11 cellular contexts compared by ENCODE assay signal in genomic region chr20:38270869-38271608, GRCh38. TPM values are rescaled to one million over a fixed set of nuclear protein-coding genes. Genes with fewer than 3 reads are reported as not detected.
DNase-seq lines count a peak whose midpoint lies in the region; ATAC-seq and TF ChIP-seq lines count a peak whose summit lies in the region.
"Had no signal": no experiment of that assay in that cellular context is flagged by ENCODE, and none has a peak within 500 bp of the region (broad histone marks: within the 10 kb centered on the region; RNA-seq: fewer than 3 reads in every experiment).

No MANE protein-coding gene starts in this region.

- DNase-seq in HFF-Myc (ENCODE audit: extremely low read depth, low read depth) (peak; percentile 84), astrocyte of the cerebellum (ENCODE audit: low read depth) (peak; percentile 97), left cardiac atrium (peak; percentile 89), stomach (no peak), globus pallidus (ENCODE audit: low spot score) (no peak)
- DNase-seq in CD4-positive, alpha-beta T cell = no peak
- no peak for DNase-seq in activated CD4-positive, alpha-beta T cell treated with anti-CD3 and anti-CD28 coated beads, Interleukin-2, amount 10 ng/mL, durations not matched to agents 7 days and 5 days
- DNase-seq: natural killer cell; stimulated activated naive CD4-positive, alpha-beta T cell treated with Interleukin-2 at 50 U/mL for 16 hours had no signal

- 49 to 60% (median 52%) methylated on average over 10 of the region's 10 CpGs for WGBS in stomach, 5 donors

- POLR2A ChIA-PET in CD4-positive, alpha-beta T cell (lab: Charles Lee) = no interaction called here
- POLR2A ChIA-PET in activated CD4-positive, alpha-beta T cell treated with anti-CD3 and anti-CD28 coated beads, Interleukin-2, amount 10 ng/mL, durations not matched to agents 7 days and 5 days (lab: Charles Lee) = no interaction called here

- H3K27me3 ChIP-seq in stomach = peaks cover 0 to 12% (median 0%) of the 10 kb centered on the region in 3 donors
- no peaks in the 10 kb centered on the region for H3K27me3 ChIP-seq in CD4-positive, alpha-beta T cell (ENCODE audit: control insufficient read depth, insufficient read depth, low read length)

- CTCF ChIA-PET in CD4-positive, alpha-beta T cell (lab: Charles Lee) = no interaction called here
- CTCF ChIA-PET in activated CD4-positive, alpha-beta T cell treated with anti-CD3 and anti-CD28 coated beads, Interleukin-2, amount 10 ng/mL, durations not matched to agents 7 days and 5 days (lab: Charles Lee) = no interaction called here

- H3K27me3 Mint-ChIP-seq in CD4-positive, alpha-beta T cell = peaks cover 33% of the 10 kb centered on the region
- H3K27me3 Mint-ChIP-seq in activated CD4-positive, alpha-beta T cell treated with anti-CD3 and anti-CD28 coated beads, Interleukin-2, amount 10 ng/mL, durations not matched to agents 7 days and 5 days = peaks cover 9% of the 10 kb centered on the region

- no peak for TF ChIP-seq CTCF in HFF-Myc (IDR thresholded peaks at IDR 0.05; ENCODE audit: low read depth, low read length, missing control alignments)
- no peak for TF ChIP-seq CTCF in astrocyte of the cerebellum (IDR thresholded peaks at IDR 0.05; ENCODE audit: low read depth, low read length, missing control alignments)
- no peak for TF ChIP-seq CTCF in stomach (IDR thresholded peaks at IDR 0.05)
- no peak for TF ChIP-seq CTCF in CD4-positive, alpha-beta T cell (IDR thresholded peaks at IDR 0.05)

- no peak overlapping the region for H3K4me3 Mint-ChIP-seq in CD4-positive, alpha-beta T cell
- H3K4me3 Mint-ChIP-seq in activated CD4-positive, alpha-beta T cell treated with anti-CD3 and anti-CD28 coated beads, Interleukin-2, amount 10 ng/mL, durations not matched to agents 7 days and 5 days = no peak overlapping the region
- H3K4me3 Mint-ChIP-seq: natural killer cell, WTC11 had no signal

- no peaks in the 10 kb centered on the region for H3K4me1 Mint-ChIP-seq in CD4-positive, alpha-beta T cell (ENCODE audit: low read depth)
- H3K4me1 Mint-ChIP-seq in activated CD4-positive, alpha-beta T cell treated with anti-CD3 and anti-CD28 coated beads, Interleukin-2, amount 10 ng/mL, durations not matched to agents 7 days and 5 days = no peaks in the 10 kb centered on the region
- H3K4me1 Mint-ChIP-seq: natural killer cell had no signal

- TF ChIP-seq POLR2A in stomach (IDR thresholded peaks at IDR 0.05) = no peak

- H3K4me3 ChIP-seq in HFF-Myc (replicated peaks; ENCODE audit: low read depth, low read length) (no peak overlapping the region), astrocyte of the cerebellum (ENCODE audit: low read depth, low read length) (no peak overlapping the region), stomach (no peak overlapping the region)

- no peaks in the 10 kb centered on the region for H3K9me3 ChIP-seq in stomach
- H3K9me3 ChIP-seq in CD4-positive, alpha-beta T cell (ENCODE audit: control insufficient read depth, low read length) = no peaks in the 10 kb centered on the region

- ATAC-seq in left cardiac atrium = peak; percentile 93 to 94
- no peak for ATAC-seq in CD4-positive, alpha-beta T cell (ENCODE audit: poor library complexity)
- no peak for ATAC-seq in HG03025 (IDR thresholded peaks at IDR 0.05; ENCODE audit: low FRiP score, unreplicated experiment)
- ATAC-seq: natural killer cell, WTC11 had no signal

- in situ Hi-C loops in astrocyte of the cerebellum (cut with HindIII; ENCODE audit: low sequenced_read_pairs) = no loop called here

- H3K36me3 Mint-ChIP-seq in CD4-positive, alpha-beta T cell (ENCODE audit: low read depth) = no peaks in the 10 kb centered on the region
- no peaks in the 10 kb centered on the region for H3K36me3 Mint-ChIP-seq in activated CD4-positive, alpha-beta T cell treated with anti-CD3 and anti-CD28 coated beads, Interleukin-2, amount 10 ng/mL, durations not matched to agents 7 days and 5 days (ENCODE audit: low read depth)
- H3K36me3 Mint-ChIP-seq: natural killer cell, WTC11 had no signal

- intact Hi-C loops in left cardiac atrium (cut with DNase I) (no loop called here), stomach (cut with DNase I; ENCODE audit: low total_unique reads) (no loop called here)
- intact Hi-C loops in CD4-positive, alpha-beta T cell (cut with DNase I, micrococcal nuclease) = no loop called here

- peak overlapping the region in 3 of 5 donors; percentile 47 to 72 (median 56) for H3K27ac ChIP-seq in stomach
- no peak overlapping the region for H3K27ac ChIP-seq in CD4-positive, alpha-beta T cell (ENCODE audit: low read depth, low read length)

- TF ChIP-seq EP300 in stomach (IDR thresholded peaks at IDR 0.05) = no peak

- H3K4me1 ChIP-seq in stomach = peaks cover 0 to 22% (median 8%) of the 10 kb centered on the region in 4 donors

- H3K9me3 Mint-ChIP-seq in CD4-positive, alpha-beta T cell = no peaks in the 10 kb centered on the region
- no peaks in the 10 kb centered on the region for H3K9me3 Mint-ChIP-seq in activated CD4-positive, alpha-beta T cell treated with anti-CD3 and anti-CD28 coated beads, Interleukin-2, amount 10 ng/mL, durations not matched to agents 7 days and 5 days
- H3K9me3 Mint-ChIP-seq: natural killer cell had no signal

- H3K27ac Mint-ChIP-seq in CD4-positive, alpha-beta T cell = no peak overlapping the region
- H3K27ac Mint-ChIP-seq in activated CD4-positive, alpha-beta T cell treated with anti-CD3 and anti-CD28 coated beads, Interleukin-2, amount 10 ng/mL, durations not matched to agents 7 days and 5 days = no peak overlapping the region
- H3K27ac Mint-ChIP-seq: natural killer cell, WTC11 had no signal

- no peaks in the 10 kb centered on the region for H3K36me3 ChIP-seq in stomach

RNA-seq across cellular contexts. Expression of gene KIAA1755, which starts 10.5 kb away (rescaled TPM):
- total RNA-seq in left cardiac atrium (1 to 10 TPM; 8.0 to 8.1 TPM), stomach (1 to 10 TPM in 4 of 5 donors, not detected in 1; 1.2 to 9.4 (median 2.4) TPM)
- polyA plus RNA-seq in stomach = 1 to 10 TPM; 2.4 to 3.6 (median 3.3) TPM
- total RNA-seq in CD4-positive, alpha-beta T cell = not detected
- not detected for total RNA-seq in activated CD4-positive, alpha-beta T cell treated with anti-CD3 and anti-CD28 coated beads, Interleukin-2, amount 10 ng/mL, durations not matched to agents 7 days and 5 days
- total RNA-seq: natural killer cell had no signal

RNA-seq across cellular contexts. Expression of gene BPI, which starts 32.9 kb away (rescaled TPM):
- total RNA-seq in left cardiac atrium (not detected), stomach (1 to 10 TPM in 2 of 5 donors, not detected in 3; 1.3 to 4.8 TPM)
- polyA plus RNA-seq in stomach = under 1 TPM in 2 of 3 donors, not detected in 1; 0.13 to 0.44 TPM
- total RNA-seq in CD4-positive, alpha-beta T cell = under 1 TPM in 1 of 2 experiments, not detected in 1; 0.14 TPM
- total RNA-seq in activated CD4-positive, alpha-beta T cell treated with anti-CD3 and anti-CD28 coated beads, Interleukin-2, amount 10 ng/mL, durations not matched to agents 7 days and 5 days = not detected
- total RNA-seq: WTC11 had no signal

Comparison
In these comparisons a context has a peak if more than half of its experiments do, and no peak if none do; other contexts are left out.
1. DNase-seq: peak in HFF-Myc (single experiment), astrocyte of the cerebellum (single experiment) and left cardiac atrium (single experiment); none in stomach (single experiment), CD4-positive, alpha-beta T cell (0 of 10), globus pallidus (single experiment) and activated CD4-positive, alpha-beta T cell treated with anti-CD3 and anti-CD28 coated beads, Interleukin-2, amount 10 ng/mL, durations not matched to agents 7 days and 5 days (single experiment).
2. ATAC-seq: peak in left cardiac atrium (2 of 2); none in CD4-positive, alpha-beta T cell (single experiment) and HG03025 (single experiment).